In genomic region chr9:25654417-25654816, GRCh38 we compare ENCODE assay signal across 26 cellular contexts.
"Had no signal": no experiment of that assay in that cellular context is flagged by ENCODE, and none has a peak within 500 bp of the region (broad histone marks: within the 10 kb centered on the region; RNA-seq: fewer than 3 reads in every experiment).

No MANE protein-coding gene starts in this region.

- H3K27me3 ChIP-seq: ovary, right atrium auricular region, stomach, suprapubic skin, tibial artery, upper lobe of right lung had no signal

- H3K27me3 Mint-ChIP-seq: naive thymus-derived CD4-positive, alpha-beta T cell; natural killer cell treated with Interleukin-12 subunit alpha and Interleukin-12 subunit beta and Interleukin-15 and Interleukin-18, amount 100 ng/mL, for 72 hours; progenitor cell of endocrine pancreas; stimulated activated naive B cell treated with anti-CD40 and anti-IgM and Interleukin-4, amounts not matched to agents 10 μg/mL and 1 μg/mL and 100 μg/mL, for 72 hours had no signal

- H3K4me3 ChIP-seq: left ventricle myocardium inferior, lung, mucosa of descending colon, ovary, right atrium auricular region, skin epidermis, stomach, suprapubic skin, thoracic aorta, tibial artery, upper lobe of right lung had no signal

- H3K4me1 ChIP-seq: left ventricle myocardium inferior, right atrium auricular region, stomach, suprapubic skin, tibial artery, upper lobe of right lung had no signal

- H3K36me3 Mint-ChIP-seq: naive thymus-derived CD4-positive, alpha-beta T cell; stimulated activated naive B cell treated with anti-CD40 and anti-IgM and Interleukin-4, amounts not matched to agents 10 μg/mL and 1 μg/mL and 100 μg/mL, for 72 hours had no signal

- H3K36me3 ChIP-seq: left ventricle myocardium inferior, ovary, right atrium auricular region, stomach, suprapubic skin, thoracic aorta, tibial artery, upper lobe of right lung had no signal

- ATAC-seq: mucosa of descending colon; naive thymus-derived CD4-positive, alpha-beta T cell; natural killer cell treated with Interleukin-12 subunit alpha and Interleukin-12 subunit beta and Interleukin-15 and Interleukin-18, amount 100 ng/mL, for 72 hours; sciatic nerve; stimulated activated naive B cell treated with anti-CD40 and anti-IgM and Interleukin-4, amounts not matched to agents 10 μg/mL and 1 μg/mL and 100 μg/mL, for 72 hours; stimulated activated naive CD8-positive, alpha-beta T cell treated with anti-CD3 and anti-CD28 coated beads, Interleukin-15, Interleukin-2, amounts not matched to agents 100 U/mL and 50 U/mL, for 24 hours; upper lobe of right lung had no signal

- H3K4me3 Mint-ChIP-seq: naive thymus-derived CD4-positive, alpha-beta T cell; natural killer cell treated with Interleukin-12 subunit alpha and Interleukin-12 subunit beta and Interleukin-15 and Interleukin-18, amount 100 ng/mL, for 72 hours; stimulated activated naive B cell treated with anti-CD40 and anti-IgM and Interleukin-4, amounts not matched to agents 10 μg/mL and 1 μg/mL and 100 μg/mL, for 72 hours had no signal

- H3K27ac Mint-ChIP-seq: naive thymus-derived CD4-positive, alpha-beta T cell; natural killer cell treated with Interleukin-12 subunit alpha and Interleukin-12 subunit beta and Interleukin-15 and Interleukin-18, amount 100 ng/mL, for 72 hours; progenitor cell of endocrine pancreas; stimulated activated naive B cell treated with anti-CD40 and anti-IgM and Interleukin-4, amounts not matched to agents 10 μg/mL and 1 μg/mL and 100 μg/mL, for 72 hours had no signal

- FAIRE-seq: urothelium cell line had no signal

- H3K9me3 ChIP-seq: left ventricle myocardium inferior, mucosa of descending colon, ovary, right atrium auricular region, stomach, suprapubic skin, thoracic aorta, tibial artery, upper lobe of right lung had no signal

- H3K4me1 Mint-ChIP-seq: naive thymus-derived CD4-positive, alpha-beta T cell; stimulated activated naive B cell treated with anti-CD40 and anti-IgM and Interleukin-4, amounts not matched to agents 10 μg/mL and 1 μg/mL and 100 μg/mL, for 72 hours had no signal

- DNase-seq: hypothalamus; islet precursor cell; left ventricle myocardium inferior; midbrain; mucosa of descending colon; naive thymus-derived CD4-positive, alpha-beta T cell; ovary; stimulated activated CD4-positive, alpha-beta T cell treated with anti-CD3 and anti-CD28 coated beads, Interleukin-12 subunit alpha, Interleukin-12 subunit beta, amount 100 ng/mL, for 4 hours; stimulated activated CD4-positive, alpha-beta T cell treated with anti-CD3 and anti-CD28 coated beads, Interleukin-15, amount 100 ng/mL, for 24 hours; stimulated activated CD4-positive, alpha-beta T cell treated with anti-CD3 and anti-CD28 coated beads, Interleukin-2, amount 100 ng/mL, for 24 hours; stimulated activated CD4-positive, alpha-beta T cell treated with anti-CD3 and anti-CD28 coated beads, Interleukin-4, amount 100 ng/mL, for 1 hour; stimulated activated naive B cell treated with anti-CD40 and anti-IgM and Interleukin-4, amounts not matched to agents 10 μg/mL and 1 μg/mL and 100 μg/mL, for 72 hours; stimulated activated naive CD8-positive, alpha-beta T cell treated with anti-CD3 and anti-CD28 coated beads, Interleukin-15, Interleukin-2, amounts not matched to agents 100 U/mL and 50 U/mL, for 24 hours; stomach; tibial artery; trophoblast cell; upper lobe of right lung had no signal

- H3K27ac ChIP-seq: left ventricle myocardium inferior, ovary, right atrium auricular region, skin epidermis, stomach, suprapubic skin, thoracic aorta, tibial artery, upper lobe of right lung had no signal
